ENCODE assay signal across 8 cellular contexts in the genomic region with DNA sequence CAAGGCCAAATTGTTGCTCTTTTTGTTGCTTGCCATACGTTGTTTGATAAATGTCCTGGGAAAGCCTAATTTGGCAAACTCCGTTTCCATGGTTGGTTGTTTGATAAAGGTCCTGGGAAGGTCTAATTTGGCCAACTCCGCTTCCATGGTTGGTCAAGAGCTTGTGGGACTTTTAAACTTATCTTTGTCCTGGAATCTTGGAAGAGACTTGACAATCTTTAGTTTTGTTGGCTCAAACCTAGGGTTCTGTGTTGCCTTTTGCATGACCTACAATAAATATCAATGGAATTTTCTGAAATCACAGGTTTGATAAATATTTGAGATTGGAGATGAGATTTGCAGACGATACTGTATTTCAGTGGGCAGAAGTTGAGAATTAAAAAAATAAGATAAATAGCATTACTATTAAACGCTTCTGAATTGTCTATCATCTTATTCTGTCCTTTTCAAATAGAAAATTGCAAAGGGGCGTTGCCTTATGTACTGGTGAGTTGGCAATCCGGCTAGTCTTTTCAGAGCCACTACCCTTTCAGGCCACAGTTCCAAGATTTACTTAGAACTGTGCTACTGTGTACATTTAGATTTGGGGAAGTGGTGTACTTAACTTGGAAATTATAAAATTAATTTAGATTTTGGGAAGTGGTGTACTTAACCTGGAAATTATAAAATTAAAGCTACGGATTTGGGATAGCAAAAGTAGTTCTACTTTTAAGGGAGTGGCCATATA. TPM values are rescaled to one million over a fixed set of nuclear protein-coding genes. Genes with fewer than 3 reads are reported as not detected.
DNase-seq lines count a peak whose midpoint lies in the region; ATAC-seq, FAIRE-seq and TF ChIP-seq lines count a peak whose summit lies in the region.

No MANE protein-coding gene starts in this region.

- peaks cover 23 to 46% (median 32%) of the 10 kb centered on the region in 4 donors for H3K4me1 Mint-ChIP-seq in CD4-positive, CD25-positive, alpha-beta regulatory T cell
- H3K4me1 Mint-ChIP-seq in naive B cell = peaks cover 32 to 44% (median 38%) of the 10 kb centered on the region in 3 donors

- peaks cover 13% of the 10 kb centered on the region; the same call in 1 of the 2 replicates for H3F3A ChIP-seq in GM23248 (ENCODE audit: insufficient read depth)

- no peaks in the 10 kb centered on the region for H3K27me3 ChIP-seq in CD4-positive, CD25-positive, alpha-beta regulatory T cell (ENCODE audit: control insufficient read depth, insufficient read depth, low read length)
- no peaks in the 10 kb centered on the region for H3K27me3 ChIP-seq in GM23248 (replicated peaks; ENCODE audit: insufficient read depth)
- H3K27me3 ChIP-seq in SJCRH30 = no peaks in the 10 kb centered on the region
- no peaks in the 10 kb centered on the region for H3K27me3 ChIP-seq in H1 (replicated peaks in 1 of 4; ENCODE audit: control insufficient read depth in 3 of 4, extremely low read depth in 1 of 4, insufficient read depth in 3 of 4, low read length in 3 of 4)

- H3K9ac ChIP-seq in GM23248 (peak overlapping the region; percentile 99), H1 (replicated peaks in 1 of 4; ENCODE audit: extremely low read depth in 1 of 4, low read depth in 3 of 4, low read length in 3 of 4) (peak overlapping the region; percentile 57 to 95 (median 77))

- H3K9me2 ChIP-seq in GM23248 (ENCODE audit: insufficient read depth) = no peaks in the 10 kb centered on the region

- H3K27ac Mint-ChIP-seq in CD4-positive, CD25-positive, alpha-beta regulatory T cell = peak overlapping the region; percentile 95 to 99 (median 98)
- peak overlapping the region; percentile 94 to 99 (median 98) for H3K27ac Mint-ChIP-seq in naive B cell

- no peak overlapping the region for H4K5ac ChIP-seq in H1 (ENCODE audit: insufficient read length, low read depth, low read length)

- H3K4me3 ChIP-seq in CD4-positive, CD25-positive, alpha-beta regulatory T cell (ENCODE audit: low read depth, low read length) = peak overlapping the region; percentile 99
- H3K4me3 ChIP-seq in GM23248 (peak overlapping the region; percentile 97), SJCRH30 (peak overlapping the region; percentile 91), H1 (ENCODE audit: extremely low read depth in 1 of 4, insufficient read depth in 2 of 4, low read depth in 3 of 4, low read length in 4 of 4) (peak overlapping the region; percentile 67 to 98 (median 89))

- H3K23ac ChIP-seq in H1 (ENCODE audit: insufficient read length) = no peak overlapping the region

- no peak overlapping the region for H2BK120ac ChIP-seq in H1 (replicated peaks; ENCODE audit: low read depth, low read length)

- peak overlapping the region; percentile 54; the same call in 1 of the 2 replicates for H2BK5ac ChIP-seq in H1 (ENCODE audit: low read depth, low read length)

- H2AFZ ChIP-seq in GM23248 (peak overlapping the region; percentile 79), H1 (ENCODE audit: low read length) (peak overlapping the region; percentile 98; the same call in 1 of the 2 replicates)

- peaks cover 8% of the 10 kb centered on the region for H3K36me3 ChIP-seq in CD4-positive, CD25-positive, alpha-beta regulatory T cell (ENCODE audit: control insufficient read depth, insufficient read depth, low read length)
- H3K36me3 ChIP-seq in GM23248 (ENCODE audit: low read depth) (peaks cover 9% of the 10 kb centered on the region), SJCRH30 (peaks cover 11% of the 10 kb centered on the region), H1 (ENCODE audit: control insufficient read depth in 2 of 4, insufficient read depth in 4 of 4, low read length in 3 of 4) (peaks cover 0 to 2% (median under 1%) of the 10 kb centered on the region in 4 experiments; a peak in 3 of 8 replicates)

- H4K91ac ChIP-seq in H1 (replicated peaks; ENCODE audit: insufficient read length, low read length) = no peak overlapping the region

- H3K4me3 Mint-ChIP-seq in CD4-positive, CD25-positive, alpha-beta regulatory T cell = peak overlapping the region; percentile 95 to 99 (median 98)
- peak overlapping the region; percentile 95 to 99 (median 96) for H3K4me3 Mint-ChIP-seq in naive B cell

- H3K36me3 Mint-ChIP-seq in CD4-positive, CD25-positive, alpha-beta regulatory T cell = peaks cover 13% of the 10 kb centered on the region
- peaks cover 0 to 8% of the 10 kb centered on the region in 2 donors for H3K36me3 Mint-ChIP-seq in naive B cell

- peak overlapping the region; percentile 91 for H3K27ac ChIP-seq in CD4-positive, CD25-positive, alpha-beta regulatory T cell (ENCODE audit: insufficient read depth, low read length, poor library complexity, severe bottlenecking)
- H3K27ac ChIP-seq in GM23248 = peak overlapping the region; percentile 92
- H3K27ac ChIP-seq in SJCRH30 = peak overlapping the region; percentile 97
- peak overlapping the region; percentile 80; the same call in 1 of the 2 replicates for H3K27ac ChIP-seq in H1 (ENCODE audit: low read depth, low read length)

- no peak for TF ChIP-seq POLR2A in H1 (IDR thresholded peaks at IDR 0.05; ENCODE audit: control extremely low read depth in 1 of 2, low read depth in 2 of 2, low read length in 2 of 2)
- no peak for TF ChIP-seq POLR2A in GM18505 (IDR thresholded peaks at IDR 0.05; ENCODE audit: borderline replicate concordance, extremely low read depth, insufficient read depth, insufficient read length)

- peaks cover 2% of the 10 kb centered on the region; the same call in 1 of the 2 replicates for H3K79me1 ChIP-seq in H1 (ENCODE audit: low read depth, low read length)

- no peak overlapping the region for H3K14ac ChIP-seq in H1 (ENCODE audit: insufficient read length)

- peak overlapping the region; percentile 20; the same call in 1 of the 2 replicates for H2BK12ac ChIP-seq in H1 (ENCODE audit: low read depth, low read length)

- no peak for ATAC-seq in CD4-positive, CD25-positive, alpha-beta regulatory T cell (ENCODE audit: low read depth in 2 of 2)
- ATAC-seq in naive B cell (ENCODE audit: low read depth in 2 of 2) (no peak), HG03378 (IDR thresholded peaks at IDR 0.05; ENCODE audit: unreplicated experiment) (no peak), GM18505 (IDR thresholded peaks at IDR 0.05; ENCODE audit: unreplicated experiment) (no peak)

- POLR2A ChIA-PET in H1 (lab: Charles Lee; ENCODE audit: partially characterized antibody) = interaction anchor here (0.6 to 3.7 kb wide), 11 partner anchors 8 to 112 kb away, joined by 3 to 25 read pairs (median 4); a partner anchor contains a TSS

- H3K18ac ChIP-seq in H1 (ENCODE audit: extremely low read depth, low read length) = 0 out of 2 replicates have a peak overlapping the region, but pooled peaks have one; percentile 4

- peaks cover 0 to 1% (median 0%) of the 10 kb centered on the region in 7 donors for H3K9me3 Mint-ChIP-seq in CD4-positive, CD25-positive, alpha-beta regulatory T cell
- H3K9me3 Mint-ChIP-seq in naive B cell = no peaks in the 10 kb centered on the region

- no peak for TF ChIP-seq EP300 in H1 (IDR thresholded peaks at IDR 0.05; ENCODE audit: borderline replicate concordance in 1 of 2, low read depth in 2 of 2, low read length in 2 of 2)

- H2AK5ac ChIP-seq in H1 (ENCODE audit: low read depth, low read length) = no peak overlapping the region

- H3K4ac ChIP-seq in H1 (replicated peaks; ENCODE audit: insufficient read length, low read depth, low read length) = no peak overlapping the region

- H3K79me2 ChIP-seq in GM23248 (ENCODE audit: insufficient read depth) = peaks cover 59% of the 10 kb centered on the region
- H3K79me2 ChIP-seq in H1 (ENCODE audit: control insufficient read depth in 1 of 2, insufficient read depth in 2 of 2, low read length in 2 of 2) = peaks cover 6 to 49% of the 10 kb centered on the region in 2 experiments

- H3K56ac ChIP-seq in H1 (replicated peaks; ENCODE audit: insufficient read length, low read depth, low read length) = no peak overlapping the region

- in situ Hi-C loops in GM23248 (cut with MboI) = no loop called here

- peak in 1 of 3 donors; percentile 39 for DNase-seq in CD4-positive, CD25-positive, alpha-beta regulatory T cell
- DNase-seq in GM23248 (peak; percentile 93), SJCRH30 (peak in 1 of 2 experiments; percentile 36), H1 (ENCODE audit: low read depth in 1 of 2, low spot score in 2 of 2) (no peak), naive B cell (no peak), NCI-H446 (lab: John Stamatoyannopoulos, UW) (no peak)

- peak overlapping the region; percentile 99 for H3K4me2 ChIP-seq in GM23248 (ENCODE audit: unreplicated experiment)
- H3K4me2 ChIP-seq in H1 (ENCODE audit: insufficient read depth in 1 of 2, low read depth in 2 of 2, low read length in 2 of 2) = peak overlapping the region; percentile 60 to 63

- no peak for TF ChIP-seq CTCF in H1 (IDR thresholded peaks at IDR 0.05; ENCODE audit: control extremely low read depth in 1 of 3, insufficient read depth in 1 of 3, low read depth in 1 of 3, low read length in 3 of 3)

- no peak for TF ChIP-seq RAD21 in H1 (IDR thresholded peaks at IDR 0.05 in 1 of 2, conservative IDR thresholded peaks at IDR 0.05 in 1 of 2; ENCODE audit: low read depth in 2 of 2, low read length in 2 of 2)

- peak; percentile 19 for FAIRE-seq in H1 (lab: Jason Lieb, UNC)

- peaks cover 28% of the 10 kb centered on the region for H3K4me1 ChIP-seq in CD4-positive, CD25-positive, alpha-beta regulatory T cell (ENCODE audit: control insufficient read depth, insufficient read depth, low read length, poor library complexity, severe bottlenecking)
- H3K4me1 ChIP-seq in GM23248 (ENCODE audit: insufficient read depth) (peaks cover 28% of the 10 kb centered on the region), SJCRH30 (peaks cover 12% of the 10 kb centered on the region), H1 (replicated peaks in 1 of 4; ENCODE audit: control insufficient read depth in 3 of 4, insufficient read depth in 4 of 4, low read length in 3 of 4) (no peaks in the 10 kb centered on the region)

- H3K9me3 ChIP-seq in CD4-positive, CD25-positive, alpha-beta regulatory T cell (ENCODE audit: control insufficient read depth in 2 of 2, low read length in 2 of 2) = no peaks in the 10 kb centered on the region
- no peaks in the 10 kb centered on the region for H3K9me3 ChIP-seq in GM23248 (ENCODE audit: low read depth)
- no peaks in the 10 kb centered on the region for H3K9me3 ChIP-seq in SJCRH30 (replicated peaks)
- H3K9me3 ChIP-seq in H1 (ENCODE audit: insufficient read depth in 2 of 2, low read depth in 1 of 2, low read length in 1 of 2) = no peaks in the 10 kb centered on the region

- H2BK20ac ChIP-seq in H1 (ENCODE audit: low read length) = no peak overlapping the region

- no peak overlapping the region for H4K8ac ChIP-seq in H1 (ENCODE audit: extremely low read depth, insufficient read depth, low read length)

- H3K23me2 ChIP-seq in H1 (ENCODE audit: low read depth, low read length) = no peaks in the 10 kb centered on the region

- no peaks in the 10 kb centered on the region for H3K27me3 Mint-ChIP-seq in CD4-positive, CD25-positive, alpha-beta regulatory T cell
- H3K27me3 Mint-ChIP-seq in naive B cell = no peaks in the 10 kb centered on the region

- WGBS in GM23248 (ENCODE audit: low coverage in 1 of 2, low lambda C conversion rate in 2 of 2, missing lambda C conversion rate in 2 of 2), 2 experiments = 1% methylated on average over 8 of the region's 8 CpGs
- WGBS in H1 (ENCODE audit: extremely low coverage in 1 of 2, insufficient coverage in 1 of 2, insufficient read length in 1 of 2, insufficient replicate concordance in 2 of 2, low coverage in 1 of 2, low lambda C conversion rate in 2 of 2, missing lambda C conversion rate in 1 of 2), 2 experiments = 10% methylated on average over 8 of the region's 8 CpGs; no CpG with 5 or more reads in 1 of the 2 experiments

- H4K20me1 ChIP-seq in GM23248 (ENCODE audit: insufficient read depth) (no peaks in the 10 kb centered on the region), H1 (replicated peaks in 1 of 2; ENCODE audit: control insufficient read depth in 1 of 2, insufficient read depth in 2 of 2, low read length in 2 of 2) (peaks cover 0 to 2% of the 10 kb centered on the region in 2 experiments)

- H2BK15ac ChIP-seq in H1 (ENCODE audit: low read length) = no peak overlapping the region

- CTCF ChIA-PET in H1 (lab: Charles Lee; ENCODE audit: partially characterized antibody) = interaction anchor here (1.2 to 2.2 kb wide), 4 partner anchors 13 to 647 kb away, joined by 3 to 6 read pairs (median 4); no protein-coding TSS in a partner anchor

RNA-seq across cellular contexts. Expression of a gene that starts 0.8 kb away (rescaled TPM):
- total RNA-seq in CD4-positive, CD25-positive, alpha-beta regulatory T cell = 30.9 TPM
- polyA plus RNA-seq in CD4-positive, CD25-positive, alpha-beta regulatory T cell = 100 to 1,000 TPM; 107 to 119 (median 116) TPM
- 319 and 372 TPM in 2 replicates for total RNA-seq in GM23248 (2014; rRNA removed; shearing (Covaris generic))
- polyA plus RNA-seq in GM23248 (2016; fragmentation: Nextera tagmentation; extraction: Ambion mirVana) = 630 and 637 TPM in 2 replicates
- 183 and 202 TPM in 2 replicates for total RNA-seq in SJCRH30 (2014; rRNA removed; shearing (Covaris generic))
- 176 and 178 TPM in 2 replicates for total RNA-seq in H1 (2021; fragmentation: NEBNext Ultra II Directional; extraction: Animal tissue kit (Norgen Biotek cat#: 25700))
- polyA plus RNA-seq in H1 (2011; rRNA removed) = 95.8 and 165 TPM in 2 replicates
- 148 TPM for polyA plus RNA-seq in H1 (2011; cell fraction: cytosol; rRNA removed)
- polyA plus RNA-seq in H1 (2011; cell fraction: nucleus; rRNA removed) = 34.0 TPM
- polyA plus RNA-seq in H1 (2012, experiment 1 of 2) = 113 to 148 TPM (median 134 TPM) in 4 replicates
- 120 TPM for polyA plus RNA-seq in H1 (2012, experiment 2 of 2)
- 276 TPM for polyA plus RNA-seq in H1 (2013, experiment 1 of 2)
- polyA plus RNA-seq in H1 (2013, experiment 2 of 2) = 352 TPM
- 110 and 111 TPM in 2 replicates for polyA minus RNA-seq in H1 (2011; rRNA and poly(A)+ RNA removed)
- 38.5 TPM for polyA minus RNA-seq in H1 (2011; cell fraction: cytosol; rRNA and poly(A)+ RNA removed)
- polyA minus RNA-seq in H1 (2011; cell fraction: nucleus; rRNA and poly(A)+ RNA removed) = 40.7 TPM
- 100 to 1,000 TPM in 5 of 6 donors, 10 to 100 TPM in 1; 94.4 to 171 (median 109) TPM for polyA plus RNA-seq in naive B cell (ENCODE audit: low read depth in 6 of 6)

RNA-seq across cellular contexts. Expression of a gene that starts 30.9 kb away (rescaled TPM):
- total RNA-seq in CD4-positive, CD25-positive, alpha-beta regulatory T cell = 2,139 TPM
- 1,000 to 10,000 TPM; 3,522 to 5,218 (median 4,285) TPM for polyA plus RNA-seq in CD4-positive, CD25-positive, alpha-beta regulatory T cell
- total RNA-seq in GM23248 (2014; rRNA removed; shearing (Covaris generic)) = 588 and 647 TPM in 2 replicates
- 911 and 935 TPM in 2 replicates for polyA plus RNA-seq in GM23248 (2016; fragmentation: Nextera tagmentation; extraction: Ambion mirVana)
- 2,142 and 2,370 TPM in 2 replicates for total RNA-seq in SJCRH30 (2014; rRNA removed; shearing (Covaris generic))
- total RNA-seq in H1 (2021; fragmentation: NEBNext Ultra II Directional; extraction: Animal tissue kit (Norgen Biotek cat#: 25700)) = 1,419 and 1,430 TPM in 2 replicates
- polyA plus RNA-seq in H1 (2011; rRNA removed) = 1,414 and 2,987 TPM in 2 replicates
- polyA plus RNA-seq in H1 (2011; cell fraction: cytosol; rRNA removed) = 2,735 TPM
- 914 TPM for polyA plus RNA-seq in H1 (2011; cell fraction: nucleus; rRNA removed)
- polyA plus RNA-seq in H1 (2012, experiment 1 of 2) = 2,414 to 2,962 TPM (median 2,632 TPM) in 4 replicates
- 20,423 TPM for polyA plus RNA-seq in H1 (2012, experiment 2 of 2)
- 2,424 TPM for polyA plus RNA-seq in H1 (2013, experiment 1 of 2)
- 2,427 TPM for polyA plus RNA-seq in H1 (2013, experiment 2 of 2)
- polyA minus RNA-seq in H1 (2011; rRNA and poly(A)+ RNA removed) = 314 and 483 TPM in 2 replicates
- polyA minus RNA-seq in H1 (2011; cell fraction: cytosol; rRNA and poly(A)+ RNA removed) = 98.6 TPM
- 439 TPM for polyA minus RNA-seq in H1 (2011; cell fraction: nucleus; rRNA and poly(A)+ RNA removed)
- polyA plus RNA-seq in naive B cell (ENCODE audit: low read depth in 6 of 6) = 1,000 to 10,000 TPM; 3,614 to 4,964 (median 4,202) TPM
